Comparison of ENCODE assay signal across 9 cellular contexts in the genomic region with DNA sequence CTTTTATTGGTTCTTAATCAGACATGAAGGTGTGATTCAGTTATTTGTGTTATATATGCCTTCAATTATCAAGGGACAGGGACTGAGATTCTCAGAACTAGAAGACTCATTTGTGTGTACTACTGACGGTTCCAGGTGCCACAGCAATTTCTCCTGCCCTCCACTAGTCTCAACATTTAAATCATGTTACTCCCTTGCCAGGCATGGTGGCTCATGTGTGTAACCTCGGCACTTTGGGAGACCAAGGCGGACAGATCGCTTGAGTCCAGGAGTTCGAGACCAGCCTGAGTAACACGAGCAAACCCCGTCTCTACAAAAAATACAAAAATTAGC. TPM values are rescaled to one million over a fixed set of nuclear protein-coding genes. Genes with fewer than 3 reads are reported as not detected.
A peak's percentile ranks its signal among the peaks of the same experiment; 100 is the strongest.
DNase-seq lines count a peak whose midpoint lies in the region; ATAC-seq and TF ChIP-seq lines count a peak whose summit lies in the region.
"Had no signal": no experiment of that assay in that cellular context is flagged by ENCODE, and none has a peak within 500 bp of the region (broad histone marks: within the 10 kb centered on the region; RNA-seq: fewer than 3 reads in every experiment).

No MANE protein-coding gene starts in this region.

- TF ChIP-seq CTCF in heart left ventricle (IDR thresholded peaks at IDR 0.05) (no peak), right lobe of liver (IDR thresholded peaks at IDR 0.05) (no peak), upper lobe of left lung (IDR thresholded peaks at IDR 0.05) (no peak), adrenal gland (IDR thresholded peaks at IDR 0.05) (no peak)

- 92 to 98% (median 94%) methylated on average over 7 of the region's 7 CpGs for WGBS in heart left ventricle, 4 donors
- 73% methylated on average over 7 of the region's 7 CpGs for WGBS in right lobe of liver (ENCODE audit: insufficient coverage, low coverage, low lambda C conversion rate, missing lambda C conversion rate)
- WGBS in upper lobe of left lung, 2 donors, result 90 to 96% methylated on average over 7 of the region's 7 CpGs
- 88 to 97% (median 94%) methylated on average over 7 of the region's 7 CpGs for WGBS in adrenal gland, 4 donors

- intact Hi-C loops in heart left ventricle (cut with DNase I) (loop anchor here in 8 of 10 donors (1.0 to 10.0 kb wide), 6 partner anchors 48 to 2000 kb away; a partner anchor contains a TSS), left cardiac atrium (cut with DNase I) (loop anchor here (5.0 to 10.0 kb wide), 2 partner anchors 48 to 55 kb away; no protein-coding TSS in a partner anchor), right lobe of liver (cut with DNase I) (no loop called here), adrenal gland (cut with DNase I) (loop anchor here in 1 of 2 donors (10.0 kb wide), 1 partner anchor 98 kb away; a partner anchor contains a TSS)

- peak overlapping the region in 11 of 12 donors; percentile 81 to 97 (median 95) for H3K27ac ChIP-seq in heart left ventricle
- peak overlapping the region; percentile 91 to 96 (median 92) for H3K27ac ChIP-seq in right lobe of liver
- peak overlapping the region; percentile 90 to 97 (median 96) for H3K27ac ChIP-seq in upper lobe of left lung
- H3K27ac ChIP-seq in adrenal gland, result peak overlapping the region in 1 of 5 donors; percentile 49

- TF ChIP-seq POLR2A in heart left ventricle (IDR thresholded peaks at IDR 0.05) (no peak), right lobe of liver (IDR thresholded peaks at IDR 0.05) (no peak), upper lobe of left lung (IDR thresholded peaks at IDR 0.05) (no peak), adrenal gland (IDR thresholded peaks at IDR 0.05) (no peak)

- H3K4me3 ChIP-seq in heart left ventricle, result peak overlapping the region in 11 of 12 donors; percentile 70 to 99 (median 91)
- peak overlapping the region; percentile 89 for H3K4me3 ChIP-seq in adipocyte (ENCODE audit: low read length)
- H3K4me3 ChIP-seq in right lobe of liver, result peak overlapping the region; percentile 83 to 94 (median 86)
- H3K4me3 ChIP-seq in upper lobe of left lung, result peak overlapping the region in 3 of 4 donors; percentile 81 to 93 (median 86)
- H3K4me3 ChIP-seq in adrenal gland, result peak overlapping the region in 1 of 4 donors; percentile 81

- DNase-seq in heart left ventricle (no peak), left cardiac atrium (no peak), adipocyte (ENCODE audit: low read depth) (no peak), right lobe of liver (no peak), upper lobe of left lung (no peak), adrenal gland (no peak), NCI-H2029 treated with DMSO at 0.1 percent for 48 hours (lab: John Stamatoyannopoulos, UW) (no peak)

- peak overlapping the region; percentile 91 for H3K9ac ChIP-seq in adipocyte (ENCODE audit: low read length)

- ATAC-seq in heart left ventricle (no peak), left cardiac atrium (no peak), right lobe of liver (no peak), upper lobe of left lung (ENCODE audit: low FRiP score in 2 of 2) (no peak), HG02884 (IDR thresholded peaks at IDR 0.05; ENCODE audit: unreplicated experiment) (no peak)

- H3K27me3 ChIP-seq in heart left ventricle, result no peaks in the 10 kb centered on the region
- peaks cover 2% of the 10 kb centered on the region for H3K27me3 ChIP-seq in adipocyte (replicated peaks; ENCODE audit: control insufficient read depth, insufficient read depth, low read length)
- H3K27me3 ChIP-seq in right lobe of liver, result no peaks in the 10 kb centered on the region
- H3K27me3 ChIP-seq in upper lobe of left lung, result no peaks in the 10 kb centered on the region
- no peaks in the 10 kb centered on the region for H3K27me3 ChIP-seq in adrenal gland

- no peak for TF ChIP-seq EP300 in upper lobe of left lung (IDR thresholded peaks at IDR 0.05)

- no peaks in the 10 kb centered on the region for H3K9me3 ChIP-seq in heart left ventricle
- no peaks in the 10 kb centered on the region for H3K9me3 ChIP-seq in adipocyte (ENCODE audit: control insufficient read depth, low read length)
- no peaks in the 10 kb centered on the region for H3K9me3 ChIP-seq in right lobe of liver
- H3K9me3 ChIP-seq in upper lobe of left lung, result no peaks in the 10 kb centered on the region
- H3K9me3 ChIP-seq in adrenal gland (replicated peaks in 1 of 3), result no peaks in the 10 kb centered on the region

- H3K4me1 ChIP-seq in heart left ventricle (peaks cover 0 to 53% (median 25%) of the 10 kb centered on the region in 12 donors), adipocyte (ENCODE audit: control insufficient read depth, insufficient read depth, low read length) (peaks cover 43% of the 10 kb centered on the region), right lobe of liver (peaks cover 0 to 50% (median 21%) of the 10 kb centered on the region in 4 donors), upper lobe of left lung (peaks cover 21 to 51% (median 46%) of the 10 kb centered on the region in 4 donors), adrenal gland (replicated peaks in 1 of 2) (peaks cover 7 to 9% of the 10 kb centered on the region in 2 donors)

- peaks cover 0 to 23% (median 17%) of the 10 kb centered on the region in 9 donors for H3K36me3 ChIP-seq in heart left ventricle
- peaks cover 12% of the 10 kb centered on the region for H3K36me3 ChIP-seq in adipocyte (ENCODE audit: control insufficient read depth, insufficient read depth, low read length, severe bottlenecking)
- H3K36me3 ChIP-seq in right lobe of liver, result peaks cover 0 to 9% (median 2%) of the 10 kb centered on the region in 4 donors
- H3K36me3 ChIP-seq in upper lobe of left lung, result peaks cover 4 to 15% (median 8%) of the 10 kb centered on the region in 4 donors
- H3K36me3 ChIP-seq in adrenal gland (replicated peaks in 1 of 2), result peaks cover 0 to 10% of the 10 kb centered on the region in 2 donors

RNA-seq across cellular contexts. Expression of a gene that starts 1.1 kb away (rescaled TPM):
- total RNA-seq in heart left ventricle, result 100 to 1,000 TPM in 1 of 9 donors, 10 to 100 TPM in 8; 38.3 to 162 (median 76.3) TPM
- 10 to 100 TPM; 50.1 to 90.4 TPM for polyA plus RNA-seq in heart left ventricle
- 10 to 100 TPM; 71.1 to 79.4 TPM for total RNA-seq in left cardiac atrium
- 100 to 1,000 TPM; 178 to 367 (median 230) TPM for total RNA-seq in right lobe of liver
- 100 to 1,000 TPM; 147 to 279 (median 196) TPM for total RNA-seq in upper lobe of left lung
- 100 to 1,000 TPM in 5 of 8 donors, 10 to 100 TPM in 3; 64.8 to 159 (median 105) TPM for total RNA-seq in adrenal gland
- polyA plus RNA-seq in adrenal gland, result 100 to 1,000 TPM in 1 of 3 donors, 10 to 100 TPM in 2; 49.7 to 105 (median 52.4) TPM

RNA-seq across cellular contexts. Expression of a gene that starts 37.0 kb away (rescaled TPM):
- total RNA-seq in heart left ventricle (not detected), left cardiac atrium (not detected), right lobe of liver (10 to 100 TPM; 10.4 to 61.4 (median 28.4) TPM), upper lobe of left lung (not detected), adrenal gland (not detected)
- polyA plus RNA-seq in heart left ventricle (under 1 TPM in 1 of 2 donors, not detected in 1; 0.03 TPM), adrenal gland (under 1 TPM in 2 of 3 donors, not detected in 1; 0.16 to 0.27 TPM)
- total RNA-seq: omental fat pad had no signal

RNA-seq across cellular contexts. Expression of a gene that starts 40.2 kb away (rescaled TPM):
- total RNA-seq in heart left ventricle (10 to 100 TPM in 3 of 9 donors, 1 to 10 TPM in 6; 1.3 to 13.6 (median 6.3) TPM), left cardiac atrium (1 to 10 TPM; 1.3 to 1.5 TPM), right lobe of liver (under 1 TPM in 3 of 6 experiments, not detected in 3; 0.06 to 0.37 (median 0.20) TPM), upper lobe of left lung (under 1 TPM in 2 of 6 donors, not detected in 4; 0.13 to 0.89 TPM), adrenal gland (under 1 TPM in 1 of 8 donors, not detected in 7; 0.37 TPM)
- polyA plus RNA-seq in heart left ventricle (10 to 100 TPM in 1 of 2 donors, 1 to 10 TPM in 1; 1.9 to 14.2 TPM), adrenal gland (under 1 TPM in 1 of 3 donors, not detected in 2; 0.17 TPM)

Comparison
In these comparisons a context has a peak if more than half of its experiments do, and no peak if none do; other contexts are left out.
1. RNA of a gene that starts 37.0 kb away (total RNA-seq): 10.4 to 61.4 TPM in right lobe of liver; not detected in left cardiac atrium, not detected in heart left ventricle, not detected in upper lobe of left lung and not detected in adrenal gland; every median in the first group is over 4 times any median in the second.
2. intact Hi-C loops: an anchor here in heart left ventricle (1.0 to 10.0 kb wide) and left cardiac atrium (5.0 to 10.0 kb wide); none called in right lobe of liver.